Comparison of ENCODE assay signal across 11 cellular contexts in genomic region chr9:116152941-116153764, GRCh38. TPM values are rescaled to one million over a fixed set of nuclear protein-coding genes. Genes with fewer than 3 reads are reported as not detected.
DNase-seq lines count a peak whose midpoint lies in the region; ATAC-seq and TF ChIP-seq lines count a peak whose summit lies in the region.
"Had no signal": no experiment of that assay in that cellular context is flagged by ENCODE, and none has a peak within 500 bp of the region (broad histone marks: within the 10 kb centered on the region; RNA-seq: fewer than 3 reads in every experiment).

No MANE protein-coding gene starts in this region.

- H3K27ac Mint-ChIP-seq in progenitor cell of endocrine pancreas: no peak overlapping the region
- no peak overlapping the region for H3K27ac Mint-ChIP-seq in activated naive CD4-positive, alpha-beta T cell treated with anti-CD3 and anti-CD28 coated beads, Interleukin-2, amount 10 ng/mL, durations not matched to agents 7 days and 5 days

- H3K4me3 ChIP-seq in SJCRH30: peak overlapping the region; percentile 69
- peak overlapping the region; percentile 89 for H3K4me3 ChIP-seq in fibroblast of the aortic adventitia (ENCODE audit: low read depth, low read length)

- H3K27ac ChIP-seq in SJCRH30: no peak overlapping the region; the same call in 1 of the 2 replicates

- TF ChIP-seq CTCF in fibroblast of the aortic adventitia (IDR thresholded peaks at IDR 0.05; ENCODE audit: insufficient read depth, low read length) (no peak), progenitor cell of endocrine pancreas (IDR thresholded peaks at IDR 0.05; ENCODE audit: unreplicated experiment) (no peak)

- no peak for ATAC-seq in HG03439 (IDR thresholded peaks at IDR 0.05; ENCODE audit: unreplicated experiment)

- peak; percentile 30 for DNase-seq in ELF-1 (ENCODE audit: low read depth, low spot score)
- peak in 1 of 2 experiments; percentile 43 for DNase-seq in SJCRH30
- peak; percentile 86 for DNase-seq in fibroblast of the aortic adventitia (ENCODE audit: low read depth)
- no peak for DNase-seq in progenitor cell of endocrine pancreas (ENCODE audit: low spot score, unreplicated experiment)
- no peak for DNase-seq in NOMO-1 treated with DMSO at 0.1 percent for 48 hours (lab: John Stamatoyannopoulos, UW; ENCODE audit: unreplicated experiment)
- DNase-seq in COR-L47 (lab: John Stamatoyannopoulos, UW): no peak
- DNase-seq in activated naive CD4-positive, alpha-beta T cell treated with anti-CD3 and anti-CD28 coated beads, Interleukin-2, amount 10 ng/mL, durations not matched to agents 7 days and 5 days: no peak
- DNase-seq: activated CD8-positive, alpha-beta memory T cell treated with anti-CD3 and anti-CD28 coated beads, Interleukin-2, amount 50 U/mL, for 4 hours; head of caudate nucleus; NCI-H446 treated with DMSO at 0.1 percent for 48 hours had no signal

- peak overlapping the region; percentile 76 for H3K4me3 Mint-ChIP-seq in progenitor cell of endocrine pancreas (ENCODE audit: low read depth)
- no peak overlapping the region for H3K4me3 Mint-ChIP-seq in activated naive CD4-positive, alpha-beta T cell treated with anti-CD3 and anti-CD28 coated beads, Interleukin-2, amount 10 ng/mL, durations not matched to agents 7 days and 5 days

- H3K27me3 Mint-ChIP-seq in progenitor cell of endocrine pancreas: peaks cover 74% of the 10 kb centered on the region
- H3K27me3 Mint-ChIP-seq in activated naive CD4-positive, alpha-beta T cell treated with anti-CD3 and anti-CD28 coated beads, Interleukin-2, amount 10 ng/mL, durations not matched to agents 7 days and 5 days: peaks cover 68% of the 10 kb centered on the region

- H3K4me1 ChIP-seq in SJCRH30: peaks cover 17% of the 10 kb centered on the region

- H3K4me1 Mint-ChIP-seq in progenitor cell of endocrine pancreas (ENCODE audit: low read depth): peaks cover 28% of the 10 kb centered on the region
- H3K4me1 Mint-ChIP-seq in activated naive CD4-positive, alpha-beta T cell treated with anti-CD3 and anti-CD28 coated beads, Interleukin-2, amount 10 ng/mL, durations not matched to agents 7 days and 5 days: peaks cover 6% of the 10 kb centered on the region

- no peaks in the 10 kb centered on the region for H3K27me3 ChIP-seq in SJCRH30

- no peaks in the 10 kb centered on the region for H3K9me3 ChIP-seq in SJCRH30 (replicated peaks)

- CTCF ChIA-PET in activated naive CD4-positive, alpha-beta T cell treated with anti-CD3 and anti-CD28 coated beads, Interleukin-2, amount 10 ng/mL, durations not matched to agents 7 days and 5 days (lab: Charles Lee): interaction anchor here (0.6 kb wide), 1 partner anchor 69 kb away, joined by 4 read pairs; no protein-coding TSS in a partner anchor

- no peaks in the 10 kb centered on the region for H3K9me3 Mint-ChIP-seq in progenitor cell of endocrine pancreas (ENCODE audit: low read depth)
- H3K9me3 Mint-ChIP-seq in activated naive CD4-positive, alpha-beta T cell treated with anti-CD3 and anti-CD28 coated beads, Interleukin-2, amount 10 ng/mL, durations not matched to agents 7 days and 5 days: no peaks in the 10 kb centered on the region

- H3K36me3 ChIP-seq in SJCRH30: no peaks in the 10 kb centered on the region

- no peaks in the 10 kb centered on the region for H3K36me3 Mint-ChIP-seq in progenitor cell of endocrine pancreas (ENCODE audit: insufficient read depth)
- H3K36me3 Mint-ChIP-seq in activated naive CD4-positive, alpha-beta T cell treated with anti-CD3 and anti-CD28 coated beads, Interleukin-2, amount 10 ng/mL, durations not matched to agents 7 days and 5 days: no peaks in the 10 kb centered on the region

RNA-seq across cellular contexts. Expression of gene PAPPA, which starts 0.4 kb away (rescaled TPM):
- total RNA-seq in SJCRH30 (2014; rRNA removed; shearing (Covaris generic)): 2.5 and 2.8 TPM in 2 replicates
- total RNA-seq in fibroblast of the aortic adventitia (ENCODE audit: low replicate concordance): 12.3 and 80.5 TPM in 2 replicates
- 0.33 and 0.36 TPM in 2 replicates for total RNA-seq in progenitor cell of endocrine pancreas

Comparison
In these comparisons a context has a peak if more than half of its experiments do, and no peak if none do; other contexts are left out.
1. DNase-seq: peak in ELF-1 (single experiment) and fibroblast of the aortic adventitia (single experiment); none in progenitor cell of endocrine pancreas (single experiment), NOMO-1 treated with DMSO at 0.1 percent for 48 hours (single experiment), COR-L47 (single experiment) and activated naive CD4-positive, alpha-beta T cell treated with anti-CD3 and anti-CD28 coated beads, Interleukin-2, amount 10 ng/mL, durations not matched to agents 7 days and 5 days (single experiment).